Comparison of ENCODE assay signal across 18 cellular contexts in genomic region chr7:155649588-155649987, GRCh38.
"Had no signal": no experiment of that assay in that cellular context is flagged by ENCODE, and none has a peak within 500 bp of the region (broad histone marks: within the 10 kb centered on the region; RNA-seq: fewer than 3 reads in every experiment).

No MANE protein-coding gene starts in this region.

- FAIRE-seq: kidney, small intestine had no signal

- H3K4me3 ChIP-seq: gastroesophageal sphincter, right atrium auricular region, upper lobe of left lung had no signal

- H3K27me3 Mint-ChIP-seq: activated CD4-positive, alpha-beta memory T cell treated with anti-CD3 and anti-CD28 coated beads for 36 hours; activated naive CD4-positive, alpha-beta T cell treated with anti-CD3 and anti-CD28 coated beads, Interleukin-2, amount 10 ng/mL, durations not matched to agents 7 days and 5 days had no signal

- H3K36me3 ChIP-seq: right atrium auricular region had no signal

- H3K27ac ChIP-seq: epithelial cell of prostate, gastroesophageal sphincter, neutrophil, right atrium auricular region, upper lobe of left lung had no signal

- H3K27ac Mint-ChIP-seq: activated CD4-positive, alpha-beta memory T cell treated with anti-CD3 and anti-CD28 coated beads for 36 hours; activated naive CD4-positive, alpha-beta T cell treated with anti-CD3 and anti-CD28 coated beads, Interleukin-2, amount 10 ng/mL, durations not matched to agents 7 days and 5 days; activated T-helper 2 cell treated with anti-CD3 and anti-CD28 coated beads, Interferon-gamma antibody, Interleukin-2, Interleukin-4, amounts not matched to agents 10 μg/mL and 5 μg/mL and 100 μg/mL, durations not matched to agents 14 hours and 24 hours and 36 hours; brain; T-helper 2 cell treated with Interferon-gamma antibody and Interleukin-4, amounts not matched to agents 5 μg/mL and 100 μg/mL, for 36 hours had no signal

- H3K9me3 ChIP-seq: neutrophil had no signal

- ATAC-seq: gastroesophageal sphincter, left ventricle myocardium superior had no signal

- H3K27me3 ChIP-seq: gastroesophageal sphincter, neutrophil, right atrium auricular region, upper lobe of left lung had no signal

- H3K4me3 Mint-ChIP-seq: activated CD4-positive, alpha-beta memory T cell treated with anti-CD3 and anti-CD28 coated beads for 36 hours; activated naive CD4-positive, alpha-beta T cell treated with anti-CD3 and anti-CD28 coated beads, Interleukin-2, amount 10 ng/mL, durations not matched to agents 7 days and 5 days; T-helper 2 cell treated with Interferon-gamma antibody and Interleukin-4, amounts not matched to agents 5 μg/mL and 100 μg/mL, for 36 hours had no signal

- DNase-seq: activated CD4-positive, alpha-beta memory T cell treated with anti-CD3 and anti-CD28 coated beads for 36 hours; activated CD4-positive, CD25-positive, alpha-beta regulatory T cell treated with anti-CD3 and anti-CD28 coated beads, Interleukin-2, amount 50 U/mL, for 72 hours; activated naive CD4-positive, alpha-beta T cell treated with anti-CD3 and anti-CD28 coated beads, Interleukin-2, amount 10 ng/mL, durations not matched to agents 7 days and 5 days; amygdala; effector memory CD4-positive, alpha-beta T cell; kidney; left ventricle myocardium superior; posterior cingulate gyrus; small intestine; stimulated activated naive CD4-positive, alpha-beta T cell; upper lobe of left lung had no signal
